17 cellular contexts compared by ENCODE assay signal in genomic region chr15:35522061-35522460, GRCh38. TPM values are rescaled to one million over a fixed set of nuclear protein-coding genes. Genes with fewer than 3 reads are reported as not detected.
DNase-seq lines count a peak whose midpoint lies in the region; ATAC-seq and TF ChIP-seq lines count a peak whose summit lies in the region.
"Had no signal": no experiment of that assay in that cellular context is flagged by ENCODE, and none has a peak within 500 bp of the region (broad histone marks: within the 10 kb centered on the region; RNA-seq: fewer than 3 reads in every experiment).

No MANE protein-coding gene starts in this region.

- H3K9me3 ChIP-seq in aorta (ENCODE audit: control insufficient read depth, low read length): no peaks in the 10 kb centered on the region
- H3K9me3 ChIP-seq: body of pancreas, SJCRH30 had no signal

- H3K27me3 ChIP-seq in aorta (ENCODE audit: control insufficient read depth in 1 of 2, insufficient read depth in 2 of 2, low read length in 1 of 2): no peaks in the 10 kb centered on the region
- H3K27me3 ChIP-seq: body of pancreas, SJCRH30 had no signal

- intact Hi-C loops in aorta (cut with DNase I) (no loop called here), Calu3 (cut with micrococcal nuclease; ENCODE audit: unreplicated experiment) (no loop called here)
- intact Hi-C loops in activated naive CD4-positive, alpha-beta T cell treated with anti-CD3 and anti-CD28 coated beads for 36 hours (cut with micrococcal nuclease): loop anchor here (5.0 kb wide), 1 partner anchor 230 kb away; no protein-coding TSS in a partner anchor

- H3K4me1 ChIP-seq in aorta (ENCODE audit: control insufficient read depth in 1 of 2, insufficient read depth in 2 of 2, low read length in 2 of 2): no peaks in the 10 kb centered on the region
- H3K4me1 ChIP-seq: body of pancreas, SJCRH30 had no signal

- peak; percentile 8 for TF ChIP-seq CTCF in AG09319 (IDR thresholded peaks at IDR 0.05; ENCODE audit: low read depth, low read length)
- no peak for TF ChIP-seq CTCF in Calu3 (IDR thresholded peaks at IDR 0.05; ENCODE audit: unreplicated experiment)

- no peak overlapping the region for H3K4me3 Mint-ChIP-seq in activated naive CD4-positive, alpha-beta T cell treated with anti-CD3 and anti-CD28 coated beads for 36 hours
- no peak overlapping the region for H3K4me3 Mint-ChIP-seq in Calu3 (ENCODE audit: low read depth, unreplicated experiment)

- no peaks in the 10 kb centered on the region for H3K9me3 Mint-ChIP-seq in activated naive CD4-positive, alpha-beta T cell treated with anti-CD3 and anti-CD28 coated beads for 36 hours
- no peaks in the 10 kb centered on the region for H3K9me3 Mint-ChIP-seq in Calu3 (ENCODE audit: low read depth, unreplicated experiment)

- no peak overlapping the region for H3K27ac Mint-ChIP-seq in activated naive CD4-positive, alpha-beta T cell treated with anti-CD3 and anti-CD28 coated beads for 36 hours
- no peak overlapping the region for H3K27ac Mint-ChIP-seq in Calu3 (ENCODE audit: unreplicated experiment)

- H3K4me3 ChIP-seq in aorta (ENCODE audit: low read length in 2 of 2): no peak overlapping the region
- H3K4me3 ChIP-seq: body of pancreas, SJCRH30 had no signal

- DNase-seq in AG09319 (ENCODE audit: extremely low read depth, low read depth) (peak; percentile 82), M059J (ENCODE audit: low read depth) (peak; percentile 70), cerebellar cortex (ENCODE audit: low spot score) (peak; percentile 55), left lobe of liver (ENCODE audit: low spot score) (no peak), aorta (no peak), amniotic stem cell (lab: John Stamatoyannopoulos, UW) (no peak), Calu3 (no peak)
- DNase-seq in activated naive CD4-positive, alpha-beta T cell treated with anti-CD3 and anti-CD28 coated beads for 36 hours: no peak
- DNase-seq: activated CD8-positive, alpha-beta memory T cell treated with anti-CD3 and anti-CD28 coated beads for 24 hours; body of pancreas; foreskin melanocyte; H7; KBM-7; NCI-H1105 treated with DMSO at 0.1 percent for 48 hours; nucleus accumbens; stimulated activated naive CD8-positive, alpha-beta T cell treated with anti-CD3 and anti-CD28 coated beads, Interleukin-15, Interleukin-2, amounts not matched to agents 100 U/mL and 50 U/mL, for 24 hours had no signal

- no peak overlapping the region for H3K27ac ChIP-seq in aorta (ENCODE audit: low read depth in 1 of 2, low read length in 2 of 2)
- H3K27ac ChIP-seq: body of pancreas, SJCRH30 had no signal

- H3K4me1 Mint-ChIP-seq in activated naive CD4-positive, alpha-beta T cell treated with anti-CD3 and anti-CD28 coated beads for 36 hours (ENCODE audit: low read depth): peaks cover 10% of the 10 kb centered on the region
- H3K4me1 Mint-ChIP-seq in Calu3 (ENCODE audit: low read depth, unreplicated experiment): no peaks in the 10 kb centered on the region

- ATAC-seq in left lobe of liver (peak; percentile 81), aorta (ENCODE audit: low FRiP score) (no peak)
- ATAC-seq: body of pancreas; stimulated activated naive CD8-positive, alpha-beta T cell treated with anti-CD3 and anti-CD28 coated beads, Interleukin-15, Interleukin-2, amounts not matched to agents 100 U/mL and 50 U/mL, for 24 hours had no signal

- 76 to 82% methylated on average over 2 of the region's 2 CpGs for WGBS in aorta, 2 donors

- no TSS peak for BruUV-seq in Calu3 (replicated peaks; lab: Mats Ljungman, UMichigan)

- H3K36me3 Mint-ChIP-seq in activated naive CD4-positive, alpha-beta T cell treated with anti-CD3 and anti-CD28 coated beads for 36 hours (ENCODE audit: low read depth): peaks cover 2% of the 10 kb centered on the region
- H3K36me3 Mint-ChIP-seq in Calu3 (ENCODE audit: insufficient read depth, unreplicated experiment): no peaks in the 10 kb centered on the region

- no peaks in the 10 kb centered on the region for H3K27me3 Mint-ChIP-seq in activated naive CD4-positive, alpha-beta T cell treated with anti-CD3 and anti-CD28 coated beads for 36 hours (ENCODE audit: low read depth)
- no peaks in the 10 kb centered on the region for H3K27me3 Mint-ChIP-seq in Calu3 (ENCODE audit: unreplicated experiment)

- H3K36me3 ChIP-seq in aorta (ENCODE audit: control insufficient read depth in 1 of 2, insufficient read depth in 2 of 2, low read length in 1 of 2): no peaks in the 10 kb centered on the region
- H3K36me3 ChIP-seq: SJCRH30 had no signal

- CTCF ChIA-PET in activated naive CD4-positive, alpha-beta T cell treated with anti-CD3 and anti-CD28 coated beads for 36 hours (lab: Charles Lee): no interaction called here
- CTCF ChIA-PET in Calu3 (lab: Charles Lee): no interaction called here

RNA-seq across cellular contexts. Expression of gene DPH6, which starts 23.9 kb away (rescaled TPM):
- 9.7 and 14.3 TPM in 2 replicates for total RNA-seq in M059J (2014; rRNA removed; shearing (Covaris generic))
- total RNA-seq in left lobe of liver (7.3 TPM), aorta (10 to 100 TPM; 19.7 to 21.0 TPM), Calu3 (2022) (5.3 and 8.0 TPM in 2 replicates)
- 1 to 10 TPM; 4.8 to 6.1 TPM for polyA plus RNA-seq in aorta
- total RNA-seq in activated naive CD4-positive, alpha-beta T cell treated with anti-CD3 and anti-CD28 coated beads for 36 hours: 10 to 100 TPM; 20.0 to 20.5 TPM

Comparison
In these comparisons a context has a peak if more than half of its experiments do, and no peak if none do; other contexts are left out.
1. DNase-seq: peak in AG09319 (single experiment), M059J (single experiment) and cerebellar cortex (single experiment); none in left lobe of liver (single experiment), aorta (0 of 2), activated naive CD4-positive, alpha-beta T cell treated with anti-CD3 and anti-CD28 coated beads for 36 hours (single experiment), amniotic stem cell (single experiment) and Calu3 (single experiment).